ENCODE assay signal across 15 cellular contexts in the genomic region with DNA sequence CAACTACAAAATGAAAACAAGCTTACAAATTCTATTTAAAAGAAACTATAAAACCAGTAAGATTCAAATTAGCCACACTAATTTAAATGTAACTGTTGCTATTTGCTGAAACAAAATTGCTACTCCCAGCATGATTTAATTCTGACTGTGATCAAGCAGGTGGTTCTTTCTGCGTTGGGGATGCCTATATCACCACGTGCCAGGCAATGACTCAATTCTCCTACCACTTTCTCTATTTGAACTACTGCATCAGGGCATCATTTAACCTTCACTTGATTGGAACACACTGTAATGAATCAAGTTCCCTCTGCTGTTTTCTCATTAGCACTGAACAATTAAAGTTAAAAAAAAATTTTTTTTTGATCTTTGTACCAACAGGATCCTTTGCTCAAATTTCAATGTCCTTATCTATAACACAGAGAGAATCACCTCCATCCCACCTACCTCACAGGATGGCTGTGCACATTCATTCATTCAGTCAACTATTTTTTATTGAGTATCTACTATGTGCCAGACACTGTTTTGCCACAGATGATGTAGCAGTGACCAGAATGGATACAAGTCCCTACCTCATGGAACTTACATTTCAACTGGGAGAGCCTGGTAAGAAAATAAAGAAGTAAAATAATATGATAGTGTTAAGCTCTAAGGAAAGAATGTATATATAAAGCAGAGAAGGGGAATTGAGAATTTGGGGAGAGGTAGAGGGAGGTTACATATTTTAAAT. TPM values are rescaled to one million over a fixed set of nuclear protein-coding genes. Genes with fewer than 3 reads are reported as not detected.
DNase-seq lines count a peak whose midpoint lies in the region; ATAC-seq and TF ChIP-seq lines count a peak whose summit lies in the region.
"Had no signal": no experiment of that assay in that cellular context is flagged by ENCODE, and none has a peak within 500 bp of the region (broad histone marks: within the 10 kb centered on the region; RNA-seq: fewer than 3 reads in every experiment).

No MANE protein-coding gene starts in this region.

- WGBS in thyroid gland, 2 donors, result 81% methylated on average over 2 of the region's 2 CpGs

- no peak for DNase-seq in activated T-cell treated with anti-CD3 and anti-CD28 coated beads, Interleukin-2, amount 50 U/mL, for 4 hours
- DNase-seq in activated T-cell treated with anti-CD3 and anti-CD28 coated beads for 4 hours (no peak), HCEC 1CT (peak; percentile 27), T-helper 17 cell (no peak), natural killer cell (no peak), left colon (no peak), thyroid gland (no peak)
- DNase-seq: activated T-cell treated with anti-CD3 and anti-CD28 coated beads, Interleukin-2, amount 50 U/mL, for 24 hours; central memory CD4-positive, alpha-beta T cell; DND-41; NCI-H2081 treated with DMSO at 0.1 percent for 48 hours; NCI-H510A treated with DMSO at 0.1 percent for 48 hours; SIG-M5 had no signal

- no peaks in the 10 kb centered on the region for H3K36me3 Mint-ChIP-seq in activated T-cell treated with anti-CD3 and anti-CD28 coated beads, Interleukin-2, amount 50 U/mL, for 4 hours (ENCODE audit: insufficient read depth)
- H3K36me3 Mint-ChIP-seq in T-helper 17 cell (ENCODE audit: low read depth) (no peaks in the 10 kb centered on the region), natural killer cell (no peaks in the 10 kb centered on the region)

- no peaks in the 10 kb centered on the region for H3K9me3 Mint-ChIP-seq in activated T-cell treated with anti-CD3 and anti-CD28 coated beads, Interleukin-2, amount 50 U/mL, for 4 hours
- H3K9me3 Mint-ChIP-seq in natural killer cell, result no peaks in the 10 kb centered on the region
- H3K9me3 Mint-ChIP-seq: activated T-cell treated with anti-CD3 and anti-CD28 coated beads, Interleukin-2, amount 50 U/mL, for 24 hours; IgD-negative memory B cell had no signal

- H3K27ac ChIP-seq in thyroid gland, result no peak overlapping the region

- H3K4me1 ChIP-seq in thyroid gland, result no peaks in the 10 kb centered on the region

- no peaks in the 10 kb centered on the region for H3K27me3 ChIP-seq in thyroid gland

- TF ChIP-seq CTCF in natural killer cell (IDR thresholded peaks at IDR 0.05) (no peak), thyroid gland (IDR thresholded peaks at IDR 0.05) (no peak)

- H3K4me3 ChIP-seq in thyroid gland (replicated peaks in 1 of 3), result no peak overlapping the region

- H3K9me3 ChIP-seq in T-helper 17 cell (ENCODE audit: control insufficient read depth, low read length, poor library complexity, severe bottlenecking) (no peaks in the 10 kb centered on the region), thyroid gland (no peaks in the 10 kb centered on the region)

- peak; percentile 98 for ATAC-seq in activated T-cell treated with anti-CD3 and anti-CD28 coated beads, Interleukin-2, amount 50 U/mL, for 4 hours
- peak; percentile 45 for ATAC-seq in T-helper 17 cell
- peak in 2 of 3 donors; percentile 31 to 34 for ATAC-seq in natural killer cell
- no peak for ATAC-seq in left colon
- ATAC-seq in HG02970 (IDR thresholded peaks at IDR 0.05; ENCODE audit: low FRiP score, unreplicated experiment), result no peak

- no peaks in the 10 kb centered on the region for H3K36me3 ChIP-seq in thyroid gland

- H3K4me3 Mint-ChIP-seq in activated T-cell treated with anti-CD3 and anti-CD28 coated beads, Interleukin-2, amount 50 U/mL, for 4 hours, result no peak overlapping the region
- H3K4me3 Mint-ChIP-seq in T-helper 17 cell (no peak overlapping the region), natural killer cell (no peak overlapping the region)
- H3K4me3 Mint-ChIP-seq: activated T-cell treated with anti-CD3 and anti-CD28 coated beads, Interleukin-2, amount 50 U/mL, for 24 hours; IgD-negative memory B cell had no signal

- no peaks in the 10 kb centered on the region for H3K27me3 Mint-ChIP-seq in activated T-cell treated with anti-CD3 and anti-CD28 coated beads, Interleukin-2, amount 50 U/mL, for 4 hours (ENCODE audit: low read depth)
- H3K27me3 Mint-ChIP-seq in T-helper 17 cell, result no peaks in the 10 kb centered on the region
- peaks cover 0 to 3% of the 10 kb centered on the region in 2 donors for H3K27me3 Mint-ChIP-seq in natural killer cell (ENCODE audit: low read depth in 2 of 2)
- H3K27me3 Mint-ChIP-seq: activated T-cell treated with anti-CD3 and anti-CD28 coated beads, Interleukin-2, amount 50 U/mL, for 24 hours had no signal

- peak overlapping the region; percentile 60 for H3K27ac Mint-ChIP-seq in T-helper 17 cell
- no peak overlapping the region for H3K27ac Mint-ChIP-seq in natural killer cell
- H3K27ac Mint-ChIP-seq: activated T-cell treated with anti-CD3 and anti-CD28 coated beads, Interleukin-2, amount 50 U/mL, for 24 hours; IgD-negative memory B cell had no signal

- intact Hi-C loops in natural killer cell (cut with micrococcal nuclease), result no loop called here
- intact Hi-C loops in left colon (cut with DNase I, micrococcal nuclease), result no loop called here
- intact Hi-C loops in thyroid gland (cut with DNase I), result loop anchor here (10.0 kb wide), 1 partner anchor 118 kb away; no protein-coding TSS in a partner anchor

- TF ChIP-seq POLR2A in thyroid gland (IDR thresholded peaks at IDR 0.05), result no peak

- peaks cover 9% of the 10 kb centered on the region for H3K4me1 Mint-ChIP-seq in activated T-cell treated with anti-CD3 and anti-CD28 coated beads, Interleukin-2, amount 50 U/mL, for 4 hours (ENCODE audit: low read depth)
- H3K4me1 Mint-ChIP-seq in T-helper 17 cell (peaks cover 15% of the 10 kb centered on the region), natural killer cell (no peaks in the 10 kb centered on the region)
- H3K4me1 Mint-ChIP-seq: IgD-negative memory B cell had no signal

RNA-seq across cellular contexts. Expression of gene ACTN1, which starts 8.0 kb away (rescaled TPM):
- 10 to 100 TPM; 47.0 to 77.1 (median 56.2) TPM for total RNA-seq in activated T-cell treated with anti-CD3 and anti-CD28 coated beads, Interleukin-2, amount 50 U/mL, for 4 hours
- total RNA-seq in T-helper 17 cell (10 to 100 TPM; 36.8 to 88.9 TPM), natural killer cell (10 to 100 TPM; 14.9 to 39.5 (median 19.6) TPM), left colon (100 to 1,000 TPM in 1 of 2 donors, 10 to 100 TPM in 1; 89.9 to 132 TPM), thyroid gland (10 to 100 TPM; 48.1 to 90.4 (median 64.8) TPM)

Comparison
In these comparisons a context has a peak if more than half of its experiments do, and no peak if none do; other contexts are left out.
1. ATAC-seq: peak in activated T-cell treated with anti-CD3 and anti-CD28 coated beads, Interleukin-2, amount 50 U/mL, for 4 hours (2 of 2), T-helper 17 cell (single experiment) and natural killer cell (2 of 3); none in left colon (single experiment) and HG02970 (single experiment).